In the genomic region with DNA sequence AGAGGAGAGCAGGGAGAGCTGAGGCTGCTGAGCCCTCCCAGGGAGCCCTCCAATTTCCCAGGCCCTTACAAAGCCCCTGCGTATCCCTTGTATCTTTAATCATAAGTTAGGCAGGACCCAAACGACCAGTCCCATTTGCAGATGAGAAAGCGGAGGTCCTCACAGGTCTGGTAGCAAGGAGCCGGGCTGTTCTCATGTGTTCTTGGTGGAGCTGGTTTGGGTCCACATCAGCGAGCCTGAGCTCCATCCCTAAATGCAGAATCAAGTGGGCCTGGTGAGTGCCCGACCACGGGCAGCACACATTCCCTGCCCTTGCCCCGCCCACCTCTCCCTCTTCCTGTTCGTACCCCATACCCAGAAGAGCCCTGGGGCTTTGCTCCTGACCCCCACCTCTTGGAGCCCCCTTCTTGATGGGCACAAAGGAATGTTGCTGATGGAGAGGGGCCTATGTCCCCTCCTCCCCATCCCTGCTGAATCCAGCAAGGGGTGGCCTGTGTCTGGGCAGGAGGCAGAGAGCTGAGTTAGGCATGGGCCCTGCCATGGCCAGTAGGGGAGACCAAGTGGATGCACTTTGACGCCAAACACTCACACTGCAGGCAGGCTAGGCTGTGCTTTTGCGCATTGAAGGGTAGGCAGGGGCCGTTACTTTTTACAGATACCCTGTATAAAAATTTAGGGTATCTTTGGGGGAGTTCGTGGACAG, we compare ENCODE assay signal across 1 cellular context.
TF ChIP-seq lines count a peak whose summit lies in the region.

No MANE protein-coding gene starts in this region.

TF ChIP-seq in HepG2, 621 proteins besides CTCF, POLR2A, EP300 and RAD21:
- TF ChIP-seq XRCC5 (optimal IDR thresholded peaks at IDR 0.05; ENCODE audit: low read length), result peak; percentile 17
- no peak for TF ChIP-seq ZNF557 (CRISPR knock-in tag; IDR thresholded peaks at IDR 0.05)
- TF ChIP-seq, protein P1, sequence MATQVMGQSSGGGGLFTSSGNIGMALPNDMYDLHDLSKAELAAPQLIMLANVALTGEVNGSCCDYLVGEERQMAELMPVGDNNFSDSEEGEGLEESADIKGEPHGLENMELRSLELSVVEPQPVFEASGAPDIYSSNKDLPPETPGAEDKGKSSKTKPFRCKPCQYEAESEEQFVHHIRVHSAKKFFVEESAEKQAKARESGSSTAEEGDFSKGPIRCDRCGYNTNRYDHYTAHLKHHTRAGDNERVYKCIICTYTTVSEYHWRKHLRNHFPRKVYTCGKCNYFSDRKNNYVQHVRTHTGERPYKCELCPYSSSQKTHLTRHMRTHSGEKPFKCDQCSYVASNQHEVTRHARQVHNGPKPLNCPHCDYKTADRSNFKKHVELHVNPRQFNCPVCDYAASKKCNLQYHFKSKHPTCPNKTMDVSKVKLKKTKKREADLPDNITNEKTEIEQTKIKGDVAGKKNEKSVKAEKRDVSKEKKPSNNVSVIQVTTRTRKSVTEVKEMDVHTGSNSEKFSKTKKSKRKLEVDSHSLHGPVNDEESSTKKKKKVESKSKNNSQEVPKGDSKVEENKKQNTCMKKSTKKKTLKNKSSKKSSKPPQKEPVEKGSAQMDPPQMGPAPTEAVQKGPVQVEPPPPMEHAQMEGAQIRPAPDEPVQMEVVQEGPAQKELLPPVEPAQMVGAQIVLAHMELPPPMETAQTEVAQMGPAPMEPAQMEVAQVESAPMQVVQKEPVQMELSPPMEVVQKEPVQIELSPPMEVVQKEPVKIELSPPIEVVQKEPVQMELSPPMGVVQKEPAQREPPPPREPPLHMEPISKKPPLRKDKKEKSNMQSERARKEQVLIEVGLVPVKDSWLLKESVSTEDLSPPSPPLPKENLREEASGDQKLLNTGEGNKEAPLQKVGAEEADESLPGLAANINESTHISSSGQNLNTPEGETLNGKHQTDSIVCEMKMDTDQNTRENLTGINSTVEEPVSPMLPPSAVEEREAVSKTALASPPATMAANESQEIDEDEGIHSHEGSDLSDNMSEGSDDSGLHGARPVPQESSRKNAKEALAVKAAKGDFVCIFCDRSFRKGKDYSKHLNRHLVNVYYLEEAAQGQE (IDR thresholded peaks at IDR 0.05; ENCODE audit: borderline replicate concordance in 1 of 2, low read depth in 1 of 2, low read length in 2 of 2), result no peak
- TF ChIP-seq, protein P2, sequence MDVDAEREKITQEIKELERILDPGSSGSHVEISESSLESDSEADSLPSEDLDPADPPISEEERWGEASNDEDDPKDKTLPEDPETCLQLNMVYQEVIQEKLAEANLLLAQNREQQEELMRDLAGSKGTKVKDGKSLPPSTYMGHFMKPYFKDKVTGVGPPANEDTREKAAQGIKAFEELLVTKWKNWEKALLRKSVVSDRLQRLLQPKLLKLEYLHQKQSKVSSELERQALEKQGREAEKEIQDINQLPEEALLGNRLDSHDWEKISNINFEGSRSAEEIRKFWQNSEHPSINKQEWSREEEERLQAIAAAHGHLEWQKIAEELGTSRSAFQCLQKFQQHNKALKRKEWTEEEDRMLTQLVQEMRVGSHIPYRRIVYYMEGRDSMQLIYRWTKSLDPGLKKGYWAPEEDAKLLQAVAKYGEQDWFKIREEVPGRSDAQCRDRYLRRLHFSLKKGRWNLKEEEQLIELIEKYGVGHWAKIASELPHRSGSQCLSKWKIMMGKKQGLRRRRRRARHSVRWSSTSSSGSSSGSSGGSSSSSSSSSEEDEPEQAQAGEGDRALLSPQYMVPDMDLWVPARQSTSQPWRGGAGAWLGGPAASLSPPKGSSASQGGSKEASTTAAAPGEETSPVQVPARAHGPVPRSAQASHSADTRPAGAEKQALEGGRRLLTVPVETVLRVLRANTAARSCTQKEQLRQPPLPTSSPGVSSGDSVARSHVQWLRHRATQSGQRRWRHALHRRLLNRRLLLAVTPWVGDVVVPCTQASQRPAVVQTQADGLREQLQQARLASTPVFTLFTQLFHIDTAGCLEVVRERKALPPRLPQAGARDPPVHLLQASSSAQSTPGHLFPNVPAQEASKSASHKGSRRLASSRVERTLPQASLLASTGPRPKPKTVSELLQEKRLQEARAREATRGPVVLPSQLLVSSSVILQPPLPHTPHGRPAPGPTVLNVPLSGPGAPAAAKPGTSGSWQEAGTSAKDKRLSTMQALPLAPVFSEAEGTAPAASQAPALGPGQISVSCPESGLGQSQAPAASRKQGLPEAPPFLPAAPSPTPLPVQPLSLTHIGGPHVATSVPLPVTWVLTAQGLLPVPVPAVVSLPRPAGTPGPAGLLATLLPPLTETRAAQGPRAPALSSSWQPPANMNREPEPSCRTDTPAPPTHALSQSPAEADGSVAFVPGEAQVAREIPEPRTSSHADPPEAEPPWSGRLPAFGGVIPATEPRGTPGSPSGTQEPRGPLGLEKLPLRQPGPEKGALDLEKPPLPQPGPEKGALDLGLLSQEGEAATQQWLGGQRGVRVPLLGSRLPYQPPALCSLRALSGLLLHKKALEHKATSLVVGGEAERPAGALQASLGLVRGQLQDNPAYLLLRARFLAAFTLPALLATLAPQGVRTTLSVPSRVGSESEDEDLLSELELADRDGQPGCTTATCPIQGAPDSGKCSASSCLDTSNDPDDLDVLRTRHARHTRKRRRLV (CRISPR knock-in tag; IDR thresholded peaks at IDR 0.05), result no peak
- no peak for TF ChIP-seq POLR2G (IDR thresholded peaks at IDR 0.05; ENCODE audit: low read depth, low read length)
- TF ChIP-seq GZF1 (CRISPR knock-in tag; IDR thresholded peaks at IDR 0.05), result no peak
- no peak for TF ChIP-seq ELF1 (CRISPR knock-in tag; IDR thresholded peaks at IDR 0.05)
- TF ChIP-seq ZNF607 (CRISPR knock-in tag; IDR thresholded peaks at IDR 0.05; ENCODE audit: borderline replicate concordance), result 0 out of 2 replicates have a peak, but pooled peaks have one; percentile 29
